Comparison of ENCODE assay signal across 11 cellular contexts in the genomic region with DNA sequence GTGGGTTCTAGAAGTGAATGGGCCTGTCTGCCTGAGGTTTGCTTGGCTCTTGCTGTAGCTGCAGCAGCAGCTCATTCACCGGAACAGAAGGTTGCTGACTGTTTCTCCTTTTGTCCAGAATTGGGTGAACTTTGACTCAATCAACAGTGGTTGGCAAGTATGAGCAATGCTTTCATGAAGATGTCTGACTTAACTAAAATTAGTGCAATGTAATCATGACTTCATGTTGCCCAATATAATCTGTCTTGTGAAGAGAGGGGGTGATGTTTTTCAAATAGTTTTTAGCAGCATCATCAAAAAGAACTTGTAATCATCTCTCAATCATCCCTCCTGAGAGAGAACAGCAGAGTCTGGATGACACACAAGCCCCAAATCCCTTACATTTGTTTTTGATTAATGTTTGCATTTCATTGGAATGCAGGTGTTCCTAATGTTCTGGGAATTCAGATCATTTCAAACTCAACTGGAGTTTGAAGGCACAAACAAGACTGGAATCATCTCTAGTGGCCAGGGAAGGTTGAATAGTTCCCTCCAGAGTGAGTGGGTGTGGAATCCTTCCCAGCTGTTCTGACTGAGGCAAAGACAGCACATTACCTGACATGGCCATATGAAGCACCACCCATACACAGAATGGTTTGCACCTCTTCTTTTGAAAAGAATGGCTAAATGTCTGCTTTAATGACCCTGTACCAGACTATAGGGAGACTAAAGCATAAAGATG.
DNase-seq lines count a peak whose midpoint lies in the region; ATAC-seq and TF ChIP-seq lines count a peak whose summit lies in the region.
"Had no signal": no experiment of that assay in that cellular context is flagged by ENCODE, and none has a peak within 500 bp of the region (broad histone marks: within the 10 kb centered on the region; RNA-seq: fewer than 3 reads in every experiment).

No MANE protein-coding gene starts in this region.

- DNase-seq in AG08396 (ENCODE audit: low spot score), result peak; percentile 62
- peak; percentile 94 for DNase-seq in LHCN-M2 (ENCODE audit: low read depth)
- DNase-seq in astrocyte of the cerebellum (ENCODE audit: low read depth), result peak; percentile 28
- DNase-seq in left lobe of liver (ENCODE audit: low spot score), result peak; percentile 62
- no peak for DNase-seq in GM10248 (ENCODE audit: extremely low spot score)
- DNase-seq in NCI-H2029 treated with DMSO at 0.1 percent for 48 hours (lab: John Stamatoyannopoulos, UW), result no peak
- DNase-seq in superior temporal gyrus (ENCODE audit: extremely low spot score), result no peak
- DNase-seq: activated CD8-positive, alpha-beta memory T cell treated with anti-CD3 and anti-CD28 coated beads, Interleukin-2, amount 50 U/mL, for 4 hours; NCI-H2029; occipital lobe had no signal

- CTCF ChIA-PET in GM10248 (lab: Yijun Ruan, JAX), result no interaction called here

- in situ Hi-C loops in astrocyte of the cerebellum (cut with HindIII; ENCODE audit: low sequenced_read_pairs), result no loop called here

- POLR2A ChIA-PET in GM10248 (lab: Yijun Ruan, JAX), result no interaction called here

- TF ChIP-seq CTCF in astrocyte of the cerebellum (IDR thresholded peaks at IDR 0.05; ENCODE audit: low read depth, low read length, missing control alignments) (no peak), GM10248 (IDR thresholded peaks at IDR 0.05; ENCODE audit: control extremely low read depth, extremely low read depth, low read depth, missing control alignments) (no peak)

- H3K4me3 ChIP-seq in astrocyte of the cerebellum (ENCODE audit: low read depth, low read length), result no peak overlapping the region

- ATAC-seq in left lobe of liver (peak; percentile 96), GM18858 (IDR thresholded peaks at IDR 0.05; ENCODE audit: unreplicated experiment) (no peak)

Comparison
In these comparisons a context has a peak if more than half of its experiments do, and no peak if none do; other contexts are left out.
1. DNase-seq: peak in AG08396 (single experiment), LHCN-M2 (single experiment), astrocyte of the cerebellum (single experiment) and left lobe of liver (single experiment); none in GM10248 (single experiment), NCI-H2029 treated with DMSO at 0.1 percent for 48 hours (single experiment) and superior temporal gyrus (single experiment).